ENCODE assay signal across 8 cellular contexts in the genomic region with DNA sequence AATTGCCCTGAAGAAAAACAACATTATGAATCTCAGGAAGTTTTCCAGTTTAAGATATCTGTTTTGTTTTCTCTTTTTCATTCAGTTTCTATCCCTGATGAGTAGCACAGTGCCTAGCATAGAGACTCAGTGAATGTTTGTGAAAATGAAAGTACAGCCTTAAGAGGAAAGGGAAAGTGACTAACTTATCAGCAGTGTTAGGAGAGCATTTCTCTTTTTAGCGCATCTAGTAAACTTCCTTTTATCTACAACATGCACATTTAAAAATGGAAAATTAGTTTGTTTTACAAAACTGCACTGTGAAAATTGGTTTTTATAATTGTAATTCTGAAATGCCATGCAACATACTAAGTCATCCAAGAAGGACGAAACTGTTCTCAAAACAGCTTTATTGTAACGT.
A peak's percentile ranks its signal among the peaks of the same experiment; 100 is the strongest.
DNase-seq lines count a peak whose midpoint lies in the region; ATAC-seq and TF ChIP-seq lines count a peak whose summit lies in the region.

No MANE protein-coding gene starts in this region.

- intact Hi-C loops in mucosa of descending colon (cut with DNase I, micrococcal nuclease): no loop called here

- no peaks in the 10 kb centered on the region for H4K20me1 ChIP-seq in neural progenitor cell (ENCODE audit: low read depth)

- no peak overlapping the region for H3K27ac ChIP-seq in neural progenitor cell

- H3K36me3 Mint-ChIP-seq in activated naive CD8-positive, alpha-beta T cell: peaks cover 15% of the 10 kb centered on the region
- H3K36me3 Mint-ChIP-seq in neural progenitor cell: no peaks in the 10 kb centered on the region
- H3K36me3 Mint-ChIP-seq in nephron progenitor cell (ENCODE audit: low read depth): peaks cover 27% of the 10 kb centered on the region

- TF ChIP-seq CTCF in mucosa of descending colon (IDR thresholded peaks at IDR 0.05) (no peak), neural progenitor cell (IDR thresholded peaks at IDR 0.05) (no peak), nephron progenitor cell (IDR thresholded peaks at IDR 0.05) (no peak)

- H3K79me2 ChIP-seq in neural progenitor cell (ENCODE audit: low read depth): no peaks in the 10 kb centered on the region

- H2AFZ ChIP-seq in neural progenitor cell (replicated peaks): no peak overlapping the region

- H3K9me3 ChIP-seq in mucosa of descending colon (no peaks in the 10 kb centered on the region), neural progenitor cell (ENCODE audit: low read depth) (no peaks in the 10 kb centered on the region)

- no peak overlapping the region for H3K9ac ChIP-seq in neural progenitor cell

- H3K27me3 ChIP-seq in neural progenitor cell: no peaks in the 10 kb centered on the region

- no peaks in the 10 kb centered on the region for H3K27me3 Mint-ChIP-seq in activated naive CD8-positive, alpha-beta T cell
- H3K27me3 Mint-ChIP-seq in neural progenitor cell (ENCODE audit: insufficient read depth, low read depth) (no peaks in the 10 kb centered on the region), nephron progenitor cell (ENCODE audit: low read depth, poor library complexity) (peaks cover 6% of the 10 kb centered on the region)

- DNase-seq in mucosa of descending colon (no peak), neural progenitor cell (ENCODE audit: low spot score) (no peak), NCI-H2107 treated with DMSO at 0.1 percent for 48 hours (lab: John Stamatoyannopoulos, UW; ENCODE audit: unreplicated experiment) (no peak), H4 (ENCODE audit: low spot score) (no peak), nephron progenitor cell (no peak)

- H3K36me3 ChIP-seq in mucosa of descending colon (ENCODE audit: low read depth) (peaks cover 11% of the 10 kb centered on the region), neural progenitor cell (no peaks in the 10 kb centered on the region)

- no peaks in the 10 kb centered on the region for H3K9me3 Mint-ChIP-seq in activated naive CD8-positive, alpha-beta T cell (ENCODE audit: low read depth)
- H3K9me3 Mint-ChIP-seq in neural progenitor cell (no peaks in the 10 kb centered on the region), nephron progenitor cell (peaks cover 4% of the 10 kb centered on the region)

- H3K4me3 Mint-ChIP-seq in activated naive CD8-positive, alpha-beta T cell: peak overlapping the region; percentile 58
- H3K4me3 Mint-ChIP-seq in neural progenitor cell: no peak overlapping the region
- no peak overlapping the region for H3K4me3 Mint-ChIP-seq in nephron progenitor cell

- peak overlapping the region; percentile 90 for H3K27ac Mint-ChIP-seq in activated naive CD8-positive, alpha-beta T cell
- H3K27ac Mint-ChIP-seq in neural progenitor cell: no peak overlapping the region
- H3K27ac Mint-ChIP-seq in nephron progenitor cell: no peak overlapping the region

- no peaks in the 10 kb centered on the region for H3F3A ChIP-seq in neural progenitor cell (ENCODE audit: low read depth)

- ATAC-seq in GM18907 (IDR thresholded peaks at IDR 0.05; ENCODE audit: unreplicated experiment): peak; percentile 92
- peak; percentile 95 for ATAC-seq in HG02884 (IDR thresholded peaks at IDR 0.05; ENCODE audit: unreplicated experiment)
- ATAC-seq in mucosa of descending colon: peak; percentile 68

- H3K4me1 ChIP-seq in mucosa of descending colon (ENCODE audit: low read depth) (no peaks in the 10 kb centered on the region), neural progenitor cell (peaks cover 5% of the 10 kb centered on the region)

- H3K4me2 ChIP-seq in neural progenitor cell: no peak overlapping the region

- H3K4me3 ChIP-seq in mucosa of descending colon (no peak overlapping the region), neural progenitor cell (no peak overlapping the region)

- H3K4me1 Mint-ChIP-seq in activated naive CD8-positive, alpha-beta T cell (ENCODE audit: low read depth): peaks cover 39% of the 10 kb centered on the region
- peaks cover 4% of the 10 kb centered on the region for H3K4me1 Mint-ChIP-seq in neural progenitor cell
- H3K4me1 Mint-ChIP-seq in nephron progenitor cell: peaks cover 67% of the 10 kb centered on the region
